21 cellular contexts compared by ENCODE assay signal in the genomic region with DNA sequence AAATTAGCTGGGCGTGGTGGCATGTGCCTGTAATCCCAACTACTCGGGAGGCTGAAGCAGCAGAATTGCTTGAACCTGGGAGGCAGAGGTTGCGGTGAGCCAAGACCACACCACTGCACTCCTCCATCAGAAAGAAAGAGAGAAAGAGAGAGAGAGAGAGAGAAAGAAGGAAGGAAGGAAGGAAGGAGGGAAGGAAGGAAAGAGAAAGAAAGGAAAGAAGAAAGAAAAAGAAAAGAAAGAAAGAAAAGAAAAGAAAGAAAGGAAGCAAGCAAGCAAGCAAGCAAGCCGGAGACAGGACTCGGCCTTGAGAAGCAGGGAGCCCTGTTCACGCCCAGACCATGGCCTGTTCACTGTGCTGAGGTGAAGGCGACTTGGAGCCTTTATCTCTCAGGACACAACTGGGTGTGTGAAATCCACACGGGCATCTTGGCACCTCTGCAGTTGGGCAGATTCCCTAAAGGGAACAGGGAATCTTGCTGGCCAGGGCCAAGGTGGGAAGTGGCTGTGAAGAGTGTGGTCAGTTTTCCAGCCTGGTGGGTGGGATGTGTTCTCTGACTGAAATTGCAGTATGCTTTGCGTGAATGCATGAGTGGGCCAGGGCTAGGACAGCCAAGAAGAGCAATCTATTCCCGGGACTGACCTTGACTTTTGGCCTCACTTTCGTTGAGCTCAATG.
"Had no signal": no experiment of that assay in that cellular context is flagged by ENCODE, and none has a peak within 500 bp of the region (broad histone marks: within the 10 kb centered on the region; RNA-seq: fewer than 3 reads in every experiment).

No MANE protein-coding gene starts in this region.

- H3K4me3 ChIP-seq: colonic mucosa, left lung, psoas muscle, right lobe of liver, SK-N-MC, upper lobe of right lung had no signal

- H3K27ac ChIP-seq: colonic mucosa, left lung, psoas muscle, right lobe of liver, SK-N-MC, upper lobe of right lung had no signal

- H3K9me3 ChIP-seq: colonic mucosa, left lung, psoas muscle, right lobe of liver, upper lobe of right lung had no signal

- H3K36me3 Mint-ChIP-seq: activated naive CD8-positive, alpha-beta T cell treated with anti-CD3 and anti-CD28 coated beads, Interleukin-2, amount 10 ng/mL, durations not matched to agents 7 days and 5 days; stimulated activated memory B cell treated with anti-CD40 and anti-IgM and Interleukin-4, amounts not matched to agents 10 μg/mL and 1 μg/mL and 100 μg/mL, for 72 hours had no signal

- H3K4me3 Mint-ChIP-seq: activated CD4-positive, alpha-beta memory T cell treated with anti-CD3 and anti-CD28 coated beads, Interleukin-2, amount 10 ng/mL, durations not matched to agents 7 days and 5 days; activated naive CD8-positive, alpha-beta T cell treated with anti-CD3 and anti-CD28 coated beads, Interleukin-2, amount 10 ng/mL, durations not matched to agents 7 days and 5 days; neural crest cell; stimulated activated memory B cell treated with anti-CD40 and anti-IgM and Interleukin-4, amounts not matched to agents 10 μg/mL and 1 μg/mL and 100 μg/mL, for 72 hours had no signal

- H3K4me1 Mint-ChIP-seq: activated CD4-positive, alpha-beta memory T cell treated with anti-CD3 and anti-CD28 coated beads, Interleukin-2, amount 10 ng/mL, durations not matched to agents 7 days and 5 days had no signal

- DNase-seq: activated CD4-positive, alpha-beta memory T cell treated with anti-CD3 and anti-CD28 coated beads, Interleukin-2, amount 10 ng/mL, durations not matched to agents 7 days and 5 days; activated CD4-positive, alpha-beta T cell treated with anti-CD3 and anti-CD28 coated beads for 4 hours; activated gamma-delta T cell treated with Interleukin-2 at 50 U/mL for 16 hours; activated naive CD8-positive, alpha-beta T cell treated with anti-CD3 and anti-CD28 coated beads, Interleukin-2, amount 10 ng/mL, durations not matched to agents 7 days and 5 days; activated T-cell treated with anti-CD3 and anti-CD28 coated beads, Interleukin-2, amount 50 U/mL, for 48 hours; amygdala; central memory CD4-positive, alpha-beta T cell; colonic mucosa; erythroblast; foreskin melanocyte; glutamatergic neuron; hypothalamus; left lung; midbrain; psoas muscle; stimulated activated CD4-positive, alpha-beta T cell treated with anti-CD3 and anti-CD28 coated beads, Interleukin-4, amount 100 ng/mL, for 4 hours; upper lobe of right lung had no signal

- H3K36me3 ChIP-seq: colonic mucosa, left lung, right lobe of liver, upper lobe of right lung had no signal

- H3K27ac Mint-ChIP-seq: activated CD4-positive, alpha-beta memory T cell treated with anti-CD3 and anti-CD28 coated beads, Interleukin-2, amount 10 ng/mL, durations not matched to agents 7 days and 5 days; activated naive CD8-positive, alpha-beta T cell treated with anti-CD3 and anti-CD28 coated beads, Interleukin-2, amount 10 ng/mL, durations not matched to agents 7 days and 5 days; stimulated activated memory B cell treated with anti-CD40 and anti-IgM and Interleukin-4, amounts not matched to agents 10 μg/mL and 1 μg/mL and 100 μg/mL, for 72 hours had no signal

- H3K27me3 ChIP-seq: colonic mucosa, left lung, right lobe of liver, upper lobe of right lung had no signal

- ATAC-seq: left lung; psoas muscle; right lobe of liver; stimulated activated memory B cell treated with anti-CD40 and anti-IgM and Interleukin-4, amounts not matched to agents 10 μg/mL and 1 μg/mL and 100 μg/mL, for 72 hours; upper lobe of right lung had no signal

- H3K9me3 Mint-ChIP-seq: activated CD4-positive, alpha-beta memory T cell treated with anti-CD3 and anti-CD28 coated beads, Interleukin-2, amount 10 ng/mL, durations not matched to agents 7 days and 5 days; activated naive CD8-positive, alpha-beta T cell treated with anti-CD3 and anti-CD28 coated beads, Interleukin-2, amount 10 ng/mL, durations not matched to agents 7 days and 5 days; neural crest cell; stimulated activated memory B cell treated with anti-CD40 and anti-IgM and Interleukin-4, amounts not matched to agents 10 μg/mL and 1 μg/mL and 100 μg/mL, for 72 hours had no signal

- H3K4me1 ChIP-seq: psoas muscle, right lobe of liver, upper lobe of right lung had no signal
